Comparison of ENCODE assay signal across 8 cellular contexts in genomic region chr21:35048183-35048601, GRCh38. TPM values are rescaled to one million over a fixed set of nuclear protein-coding genes. Genes with fewer than 3 reads are reported as not detected.
A peak's percentile ranks its signal among the peaks of the same experiment; 100 is the strongest.
DNase-seq lines count a peak whose midpoint lies in the region; ATAC-seq and TF ChIP-seq lines count a peak whose summit lies in the region.

No MANE protein-coding gene starts in this region.

- H3K9me3 Mint-ChIP-seq in endothelial cell (ENCODE audit: unreplicated experiment): no peaks in the 10 kb centered on the region

- POLR2A ChIA-PET in Panc1 (lab: Charles Lee): no interaction called here

- no peak overlapping the region for H3K4me3 Mint-ChIP-seq in endothelial cell (ENCODE audit: unreplicated experiment)

- peaks cover 38% of the 10 kb centered on the region for H3K4me1 Mint-ChIP-seq in endothelial cell (ENCODE audit: unreplicated experiment)

- DNase-seq in DMS53 (lab: John Stamatoyannopoulos, UW) (peak; percentile 55), DMS53 treated with DMSO at 0.1 percent for 48 hours (lab: John Stamatoyannopoulos, UW; ENCODE audit: unreplicated experiment) (no peak), Panc1 (ENCODE audit: low read depth, low spot score) (no peak), coronary artery (ENCODE audit: low spot score) (no peak), sciatic nerve (ENCODE audit: low spot score) (no peak), endothelial cell (ENCODE audit: low spot score) (no peak)

- peak overlapping the region; percentile 30 to 68 for H3K4me3 ChIP-seq in Panc1 (ENCODE audit: low read depth in 2 of 2, low read length in 2 of 2)
- peak overlapping the region; percentile 62 for H3K4me3 ChIP-seq in coronary artery

- H3K36me3 Mint-ChIP-seq in endothelial cell (ENCODE audit: low read depth, unreplicated experiment): no peaks in the 10 kb centered on the region

- H3K36me3 ChIP-seq in Panc1 (ENCODE audit: control insufficient read depth, insufficient read depth, low read length): no peaks in the 10 kb centered on the region

- no peaks in the 10 kb centered on the region for H3K27me3 ChIP-seq in Panc1 (ENCODE audit: control insufficient read depth, insufficient read depth, low read length)

- in situ Hi-C loops in Panc1 (cut with HindIII; ENCODE audit: low pct_unique_long_range_greater_than_20kb, low sequenced_read_pairs): no loop called here

- no TSS peak for BruUV-seq in Panc1 (replicated peaks; lab: Mats Ljungman, UMichigan)

- intact Hi-C loops in Panc1 (cut with micrococcal nuclease; ENCODE audit: unreplicated experiment) (loop anchor here (5.0 to 10.0 kb wide), 2 partner anchors 156 to 207 kb away; no protein-coding TSS in a partner anchor), sciatic nerve (cut with DNase I) (no loop called here)

- H3K27ac ChIP-seq in Panc1 (ENCODE audit: low read length) (peak overlapping the region; percentile 57), coronary artery (peak overlapping the region; percentile 40 to 90)

- no peak overlapping the region for H3K27ac Mint-ChIP-seq in endothelial cell (ENCODE audit: unreplicated experiment)

- peak; percentile 71 for ATAC-seq in Panc1
- peak; percentile 21 for ATAC-seq in sciatic nerve
- no peak for ATAC-seq in activated CD4-positive, CD25-positive, alpha-beta regulatory T cell treated with anti-CD3 and anti-CD28 coated beads, Interleukin-2, amount 50 U/mL, for 24 hours
- no peak for ATAC-seq in HG03571 (IDR thresholded peaks at IDR 0.05; ENCODE audit: unreplicated experiment)

- no peaks in the 10 kb centered on the region for H3K9me3 ChIP-seq in Panc1 (ENCODE audit: control insufficient read depth, insufficient read depth, low read depth, low read length)

- CTCF ChIA-PET in Panc1 (lab: Charles Lee): interaction anchor here (0.9 kb wide), 1 partner anchor 158 kb away, joined by 3 read pairs; no protein-coding TSS in a partner anchor

- no peak for TF ChIP-seq CTCF in Panc1 (IDR thresholded peaks at IDR 0.05)
- no peak for TF ChIP-seq CTCF in coronary artery (IDR thresholded peaks at IDR 0.05)
- TF ChIP-seq CTCF in endothelial cell (IDR thresholded peaks at IDR 0.05; ENCODE audit: unreplicated experiment): no peak

- H3K4me1 ChIP-seq in Panc1 (ENCODE audit: control insufficient read depth, insufficient read depth, low read length): peaks cover 8% of the 10 kb centered on the region

- peaks cover 6% of the 10 kb centered on the region for H3K27me3 Mint-ChIP-seq in endothelial cell (ENCODE audit: unreplicated experiment)

RNA-seq across cellular contexts. Expression of gene RUNX1, which starts 0.9 kb away (rescaled TPM):
- total RNA-seq in Panc1 (2021; ENCODE audit: unreplicated experiment) (22.4 TPM), sciatic nerve (109 TPM), endothelial cell (ENCODE audit: unreplicated experiment) (18.7 TPM)
- 13.3 TPM for polyA plus RNA-seq in Panc1 (2012; ENCODE audit: insufficient read length)

Comparison
In these comparisons a context has a peak if more than half of its experiments do, and no peak if none do; other contexts are left out.
1. ATAC-seq: peak in Panc1 (single experiment) and sciatic nerve (single experiment); none in activated CD4-positive, CD25-positive, alpha-beta regulatory T cell treated with anti-CD3 and anti-CD28 coated beads, Interleukin-2, amount 50 U/mL, for 24 hours (0 of 2) and HG03571 (single experiment).